Comparison of ENCODE assay signal across 8 cellular contexts in the genomic region with DNA sequence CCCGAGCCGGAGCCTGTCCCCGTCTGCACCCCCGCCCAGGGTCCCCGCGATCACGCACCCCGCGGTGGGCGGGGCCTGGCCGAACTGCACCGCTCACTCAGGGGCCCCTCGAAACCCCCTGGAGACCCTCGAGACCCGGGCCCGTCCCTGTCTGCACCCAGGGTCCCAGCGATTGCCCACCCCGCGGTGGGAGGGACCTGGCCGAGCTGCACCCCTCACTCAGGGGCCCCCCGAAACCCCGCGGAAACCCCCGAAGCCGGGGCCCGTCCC. TPM values are rescaled to one million over a fixed set of nuclear protein-coding genes. Genes with fewer than 3 reads are reported as not detected.
DNase-seq lines count a peak whose midpoint lies in the region; ATAC-seq and TF ChIP-seq lines count a peak whose summit lies in the region.

No MANE protein-coding gene starts in this region.

- ATAC-seq in RWPE2 (ENCODE audit: low read depth) (no peak), foreskin keratinocyte (no peak), gastrocnemius medialis (no peak)

- H3K4me3 ChIP-seq in RWPE2 (ENCODE audit: severe bottlenecking), result peak overlapping the region; percentile 100
- peak overlapping the region; percentile 83 to 99 (median 87) for H3K4me3 ChIP-seq in gastrocnemius medialis

- intact Hi-C loops in activated CD4-positive, alpha-beta T cell treated with anti-CD3 and anti-CD28 coated beads, Interleukin-2, amount 10 ng/mL, durations not matched to agents 24 days and 14 days (cut with micrococcal nuclease), result loop anchor here (2.0 kb wide), 1 partner anchor 19 kb away; no protein-coding TSS in a partner anchor
- intact Hi-C loops in gastrocnemius medialis (cut with DNase I; ENCODE audit: low total_unique reads), result no loop called here

- peak overlapping the region; percentile 85 for H3K4me3 Mint-ChIP-seq in activated CD4-positive, alpha-beta T cell treated with anti-CD3 and anti-CD28 coated beads, Interleukin-2, amount 10 ng/mL, durations not matched to agents 24 days and 14 days

- peaks cover 9% of the 10 kb centered on the region for H3K36me3 Mint-ChIP-seq in activated CD4-positive, alpha-beta T cell treated with anti-CD3 and anti-CD28 coated beads, Interleukin-2, amount 10 ng/mL, durations not matched to agents 24 days and 14 days (ENCODE audit: low read depth)

- peak overlapping the region; percentile 81 for H3K27ac ChIP-seq in RWPE2 (ENCODE audit: poor library complexity, severe bottlenecking)
- H3K27ac ChIP-seq in foreskin keratinocyte, result peak overlapping the region; percentile 86
- peak overlapping the region; percentile 1 to 77 (median 62) for H3K27ac ChIP-seq in gastrocnemius medialis

- peak overlapping the region; percentile 90 for H3K27ac Mint-ChIP-seq in activated CD4-positive, alpha-beta T cell treated with anti-CD3 and anti-CD28 coated beads, Interleukin-2, amount 10 ng/mL, durations not matched to agents 24 days and 14 days

- TF ChIP-seq POLR2A in gastrocnemius medialis (IDR thresholded peaks at IDR 0.05), result no peak

- H3K27me3 Mint-ChIP-seq in activated CD4-positive, alpha-beta T cell treated with anti-CD3 and anti-CD28 coated beads, Interleukin-2, amount 10 ng/mL, durations not matched to agents 24 days and 14 days, result no peaks in the 10 kb centered on the region

- H3K36me3 ChIP-seq in RWPE2 (ENCODE audit: low read depth) (no peaks in the 10 kb centered on the region), gastrocnemius medialis (no peaks in the 10 kb centered on the region)

- no peaks in the 10 kb centered on the region for H3K27me3 ChIP-seq in RWPE2 (ENCODE audit: insufficient read depth, poor library complexity, severe bottlenecking)
- H3K27me3 ChIP-seq in foreskin keratinocyte, result no peaks in the 10 kb centered on the region
- no peaks in the 10 kb centered on the region for H3K27me3 ChIP-seq in gastrocnemius medialis

- H3K4me1 ChIP-seq in RWPE2 (ENCODE audit: insufficient read depth, poor library complexity, severe bottlenecking) (no peaks in the 10 kb centered on the region), foreskin keratinocyte (peaks cover 3% of the 10 kb centered on the region), gastrocnemius medialis (peaks cover 10 to 13% of the 10 kb centered on the region in 2 donors)

- TF ChIP-seq CTCF in RWPE2 (IDR thresholded peaks at IDR 0.05; ENCODE audit: poor library complexity, severe bottlenecking) (no peak), foreskin keratinocyte (conservative IDR thresholded peaks at IDR 0.05) (no peak), gastrocnemius medialis (IDR thresholded peaks at IDR 0.05 in 4 of 5, conservative IDR thresholded peaks at IDR 0.05 in 1 of 5) (no peak)

- in situ Hi-C loops in gastrocnemius medialis (cut with MboI; ENCODE audit: low sequenced_read_pairs in 4 of 4), result no loop called here

- H3K9me3 Mint-ChIP-seq in activated CD4-positive, alpha-beta T cell treated with anti-CD3 and anti-CD28 coated beads, Interleukin-2, amount 10 ng/mL, durations not matched to agents 24 days and 14 days, result no peaks in the 10 kb centered on the region

- no peaks in the 10 kb centered on the region for H3K9me3 ChIP-seq in RWPE2 (ENCODE audit: severe bottlenecking)
- no peaks in the 10 kb centered on the region for H3K9me3 ChIP-seq in gastrocnemius medialis

- no peak for DNase-seq in activated CD4-positive, alpha-beta T cell treated with anti-CD3 and anti-CD28 coated beads, Interleukin-2, amount 10 ng/mL, durations not matched to agents 24 days and 14 days
- DNase-seq in activated CD4-positive, alpha-beta T cell treated with anti-CD3 and anti-CD28 coated beads, Interleukin-2, amount 50 U/mL, for 48 hours, result no peak
- DNase-seq in RWPE2 (ENCODE audit: low spot score), result no peak
- DNase-seq in foreskin keratinocyte, result no peak
- no peak for DNase-seq in gastrocnemius medialis
- no peak for DNase-seq in stimulated activated CD4-positive, alpha-beta T cell treated with anti-CD3 and anti-CD28 coated beads, Interleukin-4, amount 100 ng/mL, for 4 hours
- DNase-seq in T1000 (lab: John Stamatoyannopoulos, UW), result no peak
- DNase-seq in T-helper 9 cell, result no peak

- H3K4me1 Mint-ChIP-seq in activated CD4-positive, alpha-beta T cell treated with anti-CD3 and anti-CD28 coated beads, Interleukin-2, amount 10 ng/mL, durations not matched to agents 24 days and 14 days, result peaks cover 25% of the 10 kb centered on the region

RNA-seq across cellular contexts. Expression of a gene that starts 0.5 kb away (rescaled TPM):
- total RNA-seq in activated CD4-positive, alpha-beta T cell treated with anti-CD3 and anti-CD28 coated beads, Interleukin-2, amount 10 ng/mL, durations not matched to agents 24 days and 14 days, result 120 TPM in 2 replicates
- total RNA-seq in foreskin keratinocyte (134 and 170 TPM in 2 replicates), gastrocnemius medialis (10 to 100 TPM; 14.8 to 34.1 (median 23.6) TPM)
- polyA plus RNA-seq in foreskin keratinocyte, result 74.5 and 96.6 TPM in 2 replicates

RNA-seq across cellular contexts. Expression of a gene that starts 19.7 kb away (rescaled TPM):
- total RNA-seq in activated CD4-positive, alpha-beta T cell treated with anti-CD3 and anti-CD28 coated beads, Interleukin-2, amount 10 ng/mL, durations not matched to agents 24 days and 14 days, result 101 and 102 TPM in 2 replicates
- total RNA-seq in foreskin keratinocyte (39.5 and 40.9 TPM in 2 replicates), gastrocnemius medialis (10 to 100 TPM; 32.2 to 48.7 (median 41.7) TPM)
- 49.8 and 51.1 TPM in 2 replicates for polyA plus RNA-seq in foreskin keratinocyte

RNA-seq across cellular contexts. Expression of a gene that starts 28.9 kb away (rescaled TPM):
- total RNA-seq in activated CD4-positive, alpha-beta T cell treated with anti-CD3 and anti-CD28 coated beads, Interleukin-2, amount 10 ng/mL, durations not matched to agents 24 days and 14 days, result 182 and 190 TPM in 2 replicates
- 130 and 149 TPM in 2 replicates for total RNA-seq in foreskin keratinocyte
- 280 and 281 TPM in 2 replicates for polyA plus RNA-seq in foreskin keratinocyte
- total RNA-seq in gastrocnemius medialis, result 10 to 100 TPM; 23.7 to 60.3 (median 46.8) TPM
